ENCODE assay signal across 26 cellular contexts in genomic region chr12:1823237-1823636, GRCh38. TPM values are rescaled to one million over a fixed set of nuclear protein-coding genes. Genes with fewer than 3 reads are reported as not detected.
"Had no signal": no experiment of that assay in that cellular context is flagged by ENCODE, and none has a peak within 500 bp of the region (broad histone marks: within the 10 kb centered on the region; RNA-seq: fewer than 3 reads in every experiment).

No MANE protein-coding gene starts in this region.

- ATAC-seq: K562, Panc1, PC-3, SK-N-SH treated with all-trans-retinoic acid at 6 μM for 48 hours had no signal

- H3K27ac ChIP-seq: HL-60, KMS-11, RWPE1, SJCRH30 had no signal

- H3K9me3 Mint-ChIP-seq: IgD-negative memory B cell had no signal

- H3K27ac Mint-ChIP-seq: IgD-negative memory B cell had no signal

- DNase-seq: Kasumi-1, MM.1S, NCI-H1092 treated with DMSO at 0.1 percent for 48 hours, NCI-H1436, NCI-H187, NCI-H2029, NCI-H2081 treated with DMSO at 0.1 percent for 48 hours, NCI-H2171, NCI-H226, NCI-H446, NCI-H510A, NCI-H524 treated with DMSO at 0.1 percent for 48 hours, NCI-H69, NCI-H774, PC-3, SHP77, SJCRH30 had no signal

RNA-seq across cellular contexts. Expression of gene LRTM2, which starts 2.9 kb away (rescaled TPM):
- total RNA-seq: K562, M059J, OCI-LY7, PC-3, SJCRH30 had no signal
